In genomic region chr1:41097105-41097504, GRCh38 we compare ENCODE assay signal across 23 cellular contexts.
DNase-seq lines count a peak whose midpoint lies in the region; ATAC-seq, FAIRE-seq and TF ChIP-seq lines count a peak whose summit lies in the region.
"Had no signal": no experiment of that assay in that cellular context is flagged by ENCODE, and none has a peak within 500 bp of the region (broad histone marks: within the 10 kb centered on the region; RNA-seq: fewer than 3 reads in every experiment).

No MANE protein-coding gene starts in this region.

- H3K4me3 ChIP-seq in adipocyte (ENCODE audit: low read length): no peak overlapping the region
- H3K4me3 ChIP-seq in coronary artery: no peak overlapping the region
- no peak overlapping the region for H3K4me3 ChIP-seq in mesenchymal stem cell (ENCODE audit: insufficient read depth in 1 of 2, low read depth in 1 of 2, low read length in 2 of 2)
- H3K4me3 ChIP-seq in small intestine (ENCODE audit: low read depth in 1 of 2, low read length in 2 of 2): no peak overlapping the region

- no peaks in the 10 kb centered on the region for H3K9me3 Mint-ChIP-seq in memory B cell
- H3K9me3 Mint-ChIP-seq in activated CD8-positive, alpha-beta T cell treated with anti-CD3 and anti-CD28 coated beads, Interleukin-2, amount 10 ng/mL, durations not matched to agents 7 days and 5 days (ENCODE audit: insufficient read depth): no peaks in the 10 kb centered on the region
- H3K9me3 Mint-ChIP-seq: CD14-positive monocyte, H9, HFFc6 had no signal

- no peak overlapping the region for H2BK12ac ChIP-seq in mesenchymal stem cell (ENCODE audit: low read length in 2 of 2)

- H2BK5ac ChIP-seq in mesenchymal stem cell (ENCODE audit: low read depth, low read length, poor library complexity, severe bottlenecking): no peak overlapping the region

- H3K14ac ChIP-seq in mesenchymal stem cell (ENCODE audit: low read length in 2 of 2): no peak overlapping the region

- no peak for ATAC-seq in memory B cell (ENCODE audit: low read depth)
- ATAC-seq in activated CD8-positive, alpha-beta T cell treated with anti-CD3 and anti-CD28 coated beads, Interleukin-2, amount 10 ng/mL, durations not matched to agents 7 days and 5 days: no peak

- H3K27me3 ChIP-seq in adipocyte (replicated peaks; ENCODE audit: control insufficient read depth, insufficient read depth, low read length) (no peaks in the 10 kb centered on the region), mesenchymal stem cell (ENCODE audit: control insufficient read depth in 1 of 2, insufficient read depth in 1 of 2, low read length in 2 of 2) (peaks cover 0 to 10% of the 10 kb centered on the region in 2 experiments), small intestine (ENCODE audit: control insufficient read depth in 2 of 2, insufficient read depth in 2 of 2, low read length in 2 of 2) (no peaks in the 10 kb centered on the region)

- over 99% methylated on average over 4 of the region's 4 CpGs for WGBS in mesenchymal stem cell
- WGBS in small intestine, 3 donors: 82 to 93% (median 86%) methylated on average over 4 of the region's 4 CpGs

- peak; percentile 4 for DNase-seq in AG08396 (ENCODE audit: low spot score)
- DNase-seq in adipocyte (ENCODE audit: low read depth): peak; percentile 53
- no peak for DNase-seq in coronary artery (ENCODE audit: low spot score)
- DNase-seq in memory B cell (ENCODE audit: low spot score in 2 of 2): no peak
- DNase-seq in activated CD8-positive, alpha-beta T cell treated with anti-CD3 and anti-CD28 coated beads, Interleukin-2, amount 10 ng/mL, durations not matched to agents 7 days and 5 days: no peak
- DNase-seq in mesenchymal stem cell: no peak
- DNase-seq in activated CD4-positive, alpha-beta T cell treated with anti-CD3 and anti-CD28 coated beads, Interleukin-2, amount 50 U/mL, for 1 hour: no peak
- no peak for DNase-seq in small intestine
- DNase-seq: DMS53, EL, GF-D8, H9, HFFc6, Kasumi-1, NCI-H1417 treated with DMSO at 0.1 percent for 48 hours, NCI-H187 treated with DMSO at 0.1 percent for 48 hours, NCI-H2107, NCI-H446 treated with DMSO at 0.1 percent for 48 hours, NCI-H526 treated with DMSO at 0.1 percent for 48 hours, OCI-M1 had no signal

- no peak overlapping the region for H2AFZ ChIP-seq in mesenchymal stem cell (ENCODE audit: low read depth, low read length)

- no peak overlapping the region for H3K4me3 Mint-ChIP-seq in memory B cell
- no peak overlapping the region for H3K4me3 Mint-ChIP-seq in activated CD8-positive, alpha-beta T cell treated with anti-CD3 and anti-CD28 coated beads, Interleukin-2, amount 10 ng/mL, durations not matched to agents 7 days and 5 days
- H3K4me3 Mint-ChIP-seq: B cell, CD14-positive monocyte, H9, HFFc6 had no signal

- no peak overlapping the region for H3K4me2 ChIP-seq in mesenchymal stem cell (ENCODE audit: low read length, poor library complexity, severe bottlenecking)

- peak overlapping the region; percentile 8 for H3K27ac Mint-ChIP-seq in memory B cell
- no peak overlapping the region for H3K27ac Mint-ChIP-seq in activated CD8-positive, alpha-beta T cell treated with anti-CD3 and anti-CD28 coated beads, Interleukin-2, amount 10 ng/mL, durations not matched to agents 7 days and 5 days
- H3K27ac Mint-ChIP-seq: B cell, CD14-positive monocyte, H9, HFFc6 had no signal

- no peaks in the 10 kb centered on the region for H3K36me3 ChIP-seq in adipocyte (ENCODE audit: control insufficient read depth, insufficient read depth, low read length, severe bottlenecking)
- H3K36me3 ChIP-seq in mesenchymal stem cell (ENCODE audit: control insufficient read depth in 1 of 2, insufficient read depth in 2 of 2, low read depth in 1 of 2, low read length in 2 of 2): peaks cover 0 to 3% of the 10 kb centered on the region in 2 experiments
- peaks cover 0 to 1% of the 10 kb centered on the region in 2 donors for H3K36me3 ChIP-seq in small intestine (ENCODE audit: control insufficient read depth in 2 of 2, insufficient read depth in 2 of 2, low read length in 2 of 2)

- no peak overlapping the region for H3K9ac ChIP-seq in adipocyte (ENCODE audit: low read length)
- no peak overlapping the region for H3K9ac ChIP-seq in mesenchymal stem cell (ENCODE audit: low read length)

- H3K4me1 ChIP-seq in adipocyte (ENCODE audit: control insufficient read depth, insufficient read depth, low read length): peaks cover 14% of the 10 kb centered on the region
- H3K4me1 ChIP-seq in mesenchymal stem cell (ENCODE audit: control insufficient read depth, insufficient read depth, low read depth, low read length): no peaks in the 10 kb centered on the region
- H3K4me1 ChIP-seq in small intestine (ENCODE audit: control insufficient read depth in 2 of 2, insufficient read depth in 1 of 2, low read depth in 1 of 2, low read length in 1 of 2): no peaks in the 10 kb centered on the region

- TF ChIP-seq CTCF in coronary artery (IDR thresholded peaks at IDR 0.05): no peak

- no peaks in the 10 kb centered on the region for H3K36me3 Mint-ChIP-seq in memory B cell
- no peaks in the 10 kb centered on the region for H3K36me3 Mint-ChIP-seq in activated CD8-positive, alpha-beta T cell treated with anti-CD3 and anti-CD28 coated beads, Interleukin-2, amount 10 ng/mL, durations not matched to agents 7 days and 5 days (ENCODE audit: low read depth)

- H3K79me1 ChIP-seq in mesenchymal stem cell (replicated peaks; ENCODE audit: low read length, poor library complexity, severe bottlenecking): no peaks in the 10 kb centered on the region

- POLR2A ChIA-PET in activated CD8-positive, alpha-beta T cell treated with anti-CD3 and anti-CD28 coated beads, Interleukin-2, amount 10 ng/mL, durations not matched to agents 7 days and 5 days (lab: Charles Lee): no interaction called here

- no peak overlapping the region for H2BK15ac ChIP-seq in mesenchymal stem cell (ENCODE audit: low read depth, poor library complexity, severe bottlenecking)

- H4K91ac ChIP-seq in mesenchymal stem cell (ENCODE audit: low read length): no peak overlapping the region

- H3K23ac ChIP-seq in mesenchymal stem cell (ENCODE audit: low read length in 2 of 2): no peak overlapping the region

- no peak for FAIRE-seq in small intestine (lab: Jason Lieb, UNC)
- FAIRE-seq: RCC 7860 had no signal

- no peaks in the 10 kb centered on the region for H3K27me3 Mint-ChIP-seq in memory B cell
- H3K27me3 Mint-ChIP-seq in activated CD8-positive, alpha-beta T cell treated with anti-CD3 and anti-CD28 coated beads, Interleukin-2, amount 10 ng/mL, durations not matched to agents 7 days and 5 days (ENCODE audit: low read depth): no peaks in the 10 kb centered on the region
- H3K27me3 Mint-ChIP-seq: B cell had no signal

- H3K4ac ChIP-seq in mesenchymal stem cell (ENCODE audit: low read depth in 1 of 2, low read length in 2 of 2): no peak overlapping the region

- no peak overlapping the region for H2BK120ac ChIP-seq in mesenchymal stem cell (ENCODE audit: low read depth, low read length)

- CTCF ChIA-PET in activated CD8-positive, alpha-beta T cell treated with anti-CD3 and anti-CD28 coated beads, Interleukin-2, amount 10 ng/mL, durations not matched to agents 7 days and 5 days (lab: Charles Lee): no interaction called here

- H3K18ac ChIP-seq in mesenchymal stem cell (ENCODE audit: low read depth in 1 of 2, low read length in 2 of 2): no peak overlapping the region

- H3K4me1 Mint-ChIP-seq in memory B cell: no peaks in the 10 kb centered on the region
- no peaks in the 10 kb centered on the region for H3K4me1 Mint-ChIP-seq in activated CD8-positive, alpha-beta T cell treated with anti-CD3 and anti-CD28 coated beads, Interleukin-2, amount 10 ng/mL, durations not matched to agents 7 days and 5 days (ENCODE audit: low read depth)
- H3K4me1 Mint-ChIP-seq: CD14-positive monocyte, H9 had no signal

- H4K8ac ChIP-seq in mesenchymal stem cell (ENCODE audit: low read length): no peak overlapping the region

- H3K27ac ChIP-seq in coronary artery: peak overlapping the region; percentile 34
- no peak overlapping the region for H3K27ac ChIP-seq in mesenchymal stem cell (ENCODE audit: low read length, poor library complexity, severe bottlenecking)
- no peak overlapping the region for H3K27ac ChIP-seq in small intestine (ENCODE audit: low read depth in 1 of 2, low read length in 1 of 2)

- H2AK5ac ChIP-seq in mesenchymal stem cell (ENCODE audit: low read length, severe bottlenecking): no peak overlapping the region

- no peaks in the 10 kb centered on the region for H3K9me3 ChIP-seq in adipocyte (ENCODE audit: control insufficient read depth, low read length)
- no peaks in the 10 kb centered on the region for H3K9me3 ChIP-seq in mesenchymal stem cell (ENCODE audit: control insufficient read depth, low read length)
- no peaks in the 10 kb centered on the region for H3K9me3 ChIP-seq in small intestine (ENCODE audit: control insufficient read depth, low read depth)

Comparison
In these comparisons a context has a peak if more than half of its experiments do, and no peak if none do; other contexts are left out.
1. DNase-seq: peak in AG08396 (single experiment) and adipocyte (single experiment); none in coronary artery (single experiment), memory B cell (0 of 2), activated CD8-positive, alpha-beta T cell treated with anti-CD3 and anti-CD28 coated beads, Interleukin-2, amount 10 ng/mL, durations not matched to agents 7 days and 5 days (single experiment), mesenchymal stem cell (single experiment), activated CD4-positive, alpha-beta T cell treated with anti-CD3 and anti-CD28 coated beads, Interleukin-2, amount 50 U/mL, for 1 hour (single experiment) and small intestine (single experiment).
2. H3K27ac ChIP-seq: peak in coronary artery (2 of 2); none in mesenchymal stem cell (single experiment) and small intestine (0 of 2).